Comparison of ENCODE assay signal across 30 cellular contexts in genomic region chr17:46730679-46731078, GRCh38.
"Had no signal": no experiment of that assay in that cellular context is flagged by ENCODE, and none has a peak within 500 bp of the region (broad histone marks: within the 10 kb centered on the region; RNA-seq: fewer than 3 reads in every experiment).

No MANE protein-coding gene starts in this region.

- H3K4me3 Mint-ChIP-seq: activated CD4-positive, alpha-beta memory T cell treated with anti-CD3 and anti-CD28 coated beads for 36 hours; activated CD4-positive, alpha-beta T cell treated with anti-CD3 and anti-CD28 coated beads, Interleukin-2, amount 10 ng/mL, durations not matched to agents 7 days and 5 days; activated naive CD4-positive, alpha-beta T cell treated with anti-CD3 and anti-CD28 coated beads, Interleukin-2, amount 10 ng/mL, durations not matched to agents 7 days and 5 days; activated naive CD8-positive, alpha-beta T cell treated with anti-CD3 and anti-CD28 coated beads for 36 hours; activated T-cell treated with anti-CD3 and anti-CD28 coated beads, Interleukin-2, amount 50 U/mL, for 4 hours; activated T-helper 17 cell treated with anti-CD3 and anti-CD28 coated beads, Interleukin-2, amount 50 U/mL, for 72 hours; IgD-negative memory B cell; T-helper 1 cell treated with Interleukin-12 subunit alpha and Interleukin-12 subunit beta and Interleukin-4 antibody, amounts not matched to agents 30 μg/mL and 1 μg/mL, for 36 hours had no signal

- H3K9me3 Mint-ChIP-seq: activated CD4-positive, alpha-beta memory T cell treated with anti-CD3 and anti-CD28 coated beads for 36 hours; activated CD4-positive, alpha-beta T cell treated with anti-CD3 and anti-CD28 coated beads, Interleukin-2, amount 10 ng/mL, durations not matched to agents 7 days and 5 days; activated naive CD4-positive, alpha-beta T cell treated with anti-CD3 and anti-CD28 coated beads, Interleukin-2, amount 10 ng/mL, durations not matched to agents 7 days and 5 days; activated naive CD8-positive, alpha-beta T cell treated with anti-CD3 and anti-CD28 coated beads for 36 hours; activated T-cell treated with anti-CD3 and anti-CD28 coated beads, Interleukin-2, amount 50 U/mL, for 4 hours; activated T-helper 17 cell treated with anti-CD3 and anti-CD28 coated beads, Interleukin-2, amount 50 U/mL, for 72 hours; IgD-negative memory B cell; T-helper 1 cell treated with Interleukin-12 subunit alpha and Interleukin-12 subunit beta and Interleukin-4 antibody, amounts not matched to agents 30 μg/mL and 1 μg/mL, for 36 hours had no signal

- H3K27ac ChIP-seq: brain microvascular endothelial cell, KMS-11 had no signal

- H3K27ac Mint-ChIP-seq: activated CD4-positive, alpha-beta memory T cell treated with anti-CD3 and anti-CD28 coated beads for 36 hours; activated naive CD4-positive, alpha-beta T cell treated with anti-CD3 and anti-CD28 coated beads, Interleukin-2, amount 10 ng/mL, durations not matched to agents 7 days and 5 days; activated naive CD8-positive, alpha-beta T cell treated with anti-CD3 and anti-CD28 coated beads for 36 hours; IgD-negative memory B cell; T-helper 1 cell treated with Interleukin-12 subunit alpha and Interleukin-12 subunit beta and Interleukin-4 antibody, amounts not matched to agents 30 μg/mL and 1 μg/mL, for 36 hours had no signal

- H3K4me3 ChIP-seq: MG63 had no signal

- H3K9me3 ChIP-seq: MG63 had no signal

- H3K4me1 Mint-ChIP-seq: activated CD4-positive, alpha-beta T cell treated with anti-CD3 and anti-CD28 coated beads, Interleukin-2, amount 10 ng/mL, durations not matched to agents 7 days and 5 days; activated naive CD4-positive, alpha-beta T cell treated with anti-CD3 and anti-CD28 coated beads, Interleukin-2, amount 10 ng/mL, durations not matched to agents 7 days and 5 days had no signal

- DNase-seq: activated CD4-positive, alpha-beta memory T cell treated with anti-CD3 and anti-CD28 coated beads for 36 hours; activated CD4-positive, alpha-beta T cell treated with anti-CD3 and anti-CD28 coated beads, Interleukin-2, amount 10 ng/mL, durations not matched to agents 7 days and 5 days; activated CD4-positive, CD25-positive, alpha-beta regulatory T cell; activated CD8-positive, alpha-beta memory T cell treated with anti-CD3 and anti-CD28 coated beads for 24 hours; activated gamma-delta T cell treated with Interleukin-2 at 50 U/mL for 16 hours; activated naive CD4-positive, alpha-beta T cell treated with anti-CD3 and anti-CD28 coated beads, Interleukin-2, amount 10 ng/mL, durations not matched to agents 7 days and 5 days; activated naive CD8-positive, alpha-beta T cell treated with anti-CD3 and anti-CD28 coated beads for 36 hours; activated T-cell treated with anti-CD3 and anti-CD28 coated beads, Interleukin-2, amount 50 U/mL, for 4 hours; brain microvascular endothelial cell; MG63; MV-4-11; NCI-H1092 treated with DMSO at 0.1 percent for 48 hours; NCI-H1417 treated with DMSO at 0.1 percent for 48 hours; NCI-H1694; NCI-H2029; NCI-H2107; NCI-H2171 treated with DMSO at 0.1 percent for 48 hours; NCI-H226; NCI-H510A; NCI-H526 treated with DMSO at 0.1 percent for 48 hours; NCI-H82; OCI-M1; SIG-M5; SW 1271; T-helper 9 cell had no signal

- H3K36me3 ChIP-seq: brain microvascular endothelial cell had no signal

- ATAC-seq: activated T-cell treated with anti-CD3 and anti-CD28 coated beads, Interleukin-2, amount 50 U/mL, for 4 hours; activated T-helper 17 cell treated with anti-CD3 and anti-CD28 coated beads, Interleukin-2, amount 50 U/mL, for 72 hours; Panc1 had no signal

- H3K27me3 Mint-ChIP-seq: activated CD4-positive, alpha-beta memory T cell treated with anti-CD3 and anti-CD28 coated beads for 36 hours; activated CD4-positive, alpha-beta T cell treated with anti-CD3 and anti-CD28 coated beads, Interleukin-2, amount 10 ng/mL, durations not matched to agents 7 days and 5 days; activated naive CD4-positive, alpha-beta T cell treated with anti-CD3 and anti-CD28 coated beads, Interleukin-2, amount 10 ng/mL, durations not matched to agents 7 days and 5 days; activated naive CD8-positive, alpha-beta T cell treated with anti-CD3 and anti-CD28 coated beads for 36 hours; activated T-helper 17 cell treated with anti-CD3 and anti-CD28 coated beads, Interleukin-2, amount 50 U/mL, for 72 hours had no signal

- H3K4me2 ChIP-seq: KMS-11 had no signal

- H3K9ac ChIP-seq: KMS-11 had no signal

- H3K36me3 Mint-ChIP-seq: activated naive CD8-positive, alpha-beta T cell treated with anti-CD3 and anti-CD28 coated beads for 36 hours had no signal

- H3K27me3 ChIP-seq: brain microvascular endothelial cell, MG63 had no signal
